ENCODE assay signal across 8 cellular contexts in the genomic region with DNA sequence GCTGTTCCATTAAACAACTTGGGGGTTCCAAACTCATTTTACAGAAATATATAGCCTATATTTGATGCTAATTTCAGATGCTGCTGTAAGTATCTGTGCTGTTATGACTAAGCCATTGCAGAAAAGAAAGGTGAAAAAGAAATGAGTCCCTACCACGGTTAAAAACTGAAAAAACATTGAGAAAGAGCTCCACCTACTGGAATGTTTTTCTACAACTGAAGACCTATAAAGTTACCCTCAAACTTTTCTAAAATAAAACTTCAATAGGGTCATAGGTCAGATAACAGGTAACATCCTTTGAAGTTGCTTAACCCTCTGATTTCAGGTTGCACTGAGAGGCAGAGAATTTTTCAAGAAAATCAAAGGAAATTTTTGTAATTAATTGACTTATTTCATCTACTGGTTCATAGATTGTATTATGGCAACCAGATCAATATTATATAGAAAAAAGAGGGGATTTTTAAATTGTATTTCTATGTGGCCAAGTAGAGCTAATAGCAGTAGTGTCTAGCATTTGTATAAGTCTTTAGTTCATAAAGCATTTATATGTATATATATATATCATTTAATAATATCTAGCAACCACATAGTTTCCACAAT.
DNase-seq lines count a peak whose midpoint lies in the region; ATAC-seq and TF ChIP-seq lines count a peak whose summit lies in the region.

No MANE protein-coding gene starts in this region.

- TF ChIP-seq CTCF in Panc1 (IDR thresholded peaks at IDR 0.05): peak; percentile 57; the same call in 1 of the 2 replicates
- peak in 3 of 6 experiments; percentile 13 to 30 (median 20) for TF ChIP-seq CTCF in esophagus squamous epithelium (IDR thresholded peaks at IDR 0.05)
- TF ChIP-seq CTCF in ascending aorta (IDR thresholded peaks at IDR 0.05): peak in 1 of 3 experiments; percentile 38

- in situ Hi-C loops in ACHN (cut with HindIII; ENCODE audit: low pct_ligation_motif_present, low pct_unique_long_range_greater_than_20kb, low sequenced_read_pairs): no loop called here
- in situ Hi-C loops in Panc1 (cut with HindIII; ENCODE audit: low pct_unique_long_range_greater_than_20kb, low sequenced_read_pairs): no loop called here

- H3K36me3 ChIP-seq in Panc1 (ENCODE audit: control insufficient read depth, insufficient read depth, low read length): no peaks in the 10 kb centered on the region
- no peaks in the 10 kb centered on the region for H3K36me3 ChIP-seq in esophagus squamous epithelium
- no peaks in the 10 kb centered on the region for H3K36me3 ChIP-seq in ascending aorta

- H3K27ac ChIP-seq in Panc1 (ENCODE audit: low read length) (no peak overlapping the region), esophagus squamous epithelium (no peak overlapping the region), ascending aorta (no peak overlapping the region)

- intact Hi-C loops in Panc1 (cut with micrococcal nuclease; ENCODE audit: unreplicated experiment): no loop called here
- intact Hi-C loops in esophagus squamous epithelium (cut with DNase I): no loop called here
- intact Hi-C loops in ascending aorta (cut with DNase I): no loop called here

- peak; percentile 23 for DNase-seq in ACHN
- no peak for DNase-seq in Panc1 (ENCODE audit: low read depth, low spot score)
- peak; percentile 9 for DNase-seq in iPS-NIHi11 (ENCODE audit: low spot score)
- DNase-seq in esophagus squamous epithelium (lab: John Stamatoyannopoulos, UW): no peak
- DNase-seq in ascending aorta (ENCODE audit: low spot score in 2 of 2): no peak
- no peak for DNase-seq in AG08396 (ENCODE audit: low spot score)

- CTCF ChIA-PET in Panc1 (lab: Charles Lee): no interaction called here

- no TSS peak for BruUV-seq in Panc1 (replicated peaks; lab: Mats Ljungman, UMichigan)

- ATAC-seq in GM18508 (IDR thresholded peaks at IDR 0.05; ENCODE audit: insufficient read depth, unreplicated experiment) (peak; percentile 94), HG03457 (IDR thresholded peaks at IDR 0.05; ENCODE audit: unreplicated experiment) (peak; percentile 73), Panc1 (no peak)

- H3K4me3 ChIP-seq in Panc1 (ENCODE audit: low read depth in 2 of 2, low read length in 2 of 2) (no peak overlapping the region), esophagus squamous epithelium (no peak overlapping the region), ascending aorta (no peak overlapping the region)

- 0 to 3% methylated on average over 1 of the region's 1 CpG for WGBS in esophagus squamous epithelium, 2 donors

- POLR2A ChIA-PET in Panc1 (lab: Charles Lee): no interaction called here

- H3K27me3 ChIP-seq in Panc1 (ENCODE audit: control insufficient read depth, insufficient read depth, low read length) (no peaks in the 10 kb centered on the region), esophagus squamous epithelium (no peaks in the 10 kb centered on the region), ascending aorta (no peaks in the 10 kb centered on the region)

- H3K4me1 ChIP-seq in Panc1 (ENCODE audit: control insufficient read depth, insufficient read depth, low read length) (no peaks in the 10 kb centered on the region), esophagus squamous epithelium (no peaks in the 10 kb centered on the region), ascending aorta (no peaks in the 10 kb centered on the region)

- TF ChIP-seq POLR2A in esophagus squamous epithelium (IDR thresholded peaks at IDR 0.05): no peak

- no peaks in the 10 kb centered on the region for H3K9me3 ChIP-seq in Panc1 (ENCODE audit: control insufficient read depth, insufficient read depth, low read depth, low read length)
- H3K9me3 ChIP-seq in esophagus squamous epithelium: no peaks in the 10 kb centered on the region
- no peaks in the 10 kb centered on the region for H3K9me3 ChIP-seq in ascending aorta

Comparison
In these comparisons a context has a peak if more than half of its experiments do, and no peak if none do; other contexts are left out.
1. DNase-seq: peak in ACHN (single experiment) and iPS-NIHi11 (single experiment); none in Panc1 (single experiment), esophagus squamous epithelium (single experiment), ascending aorta (0 of 2) and AG08396 (single experiment).